11 cellular contexts compared by ENCODE assay signal in genomic region chr2:108536133-108536780, GRCh38. TPM values are rescaled to one million over a fixed set of nuclear protein-coding genes. Genes with fewer than 3 reads are reported as not detected.
DNase-seq lines count a peak whose midpoint lies in the region; ATAC-seq and TF ChIP-seq lines count a peak whose summit lies in the region.
"Had no signal": no experiment of that assay in that cellular context is flagged by ENCODE, and none has a peak within 500 bp of the region (broad histone marks: within the 10 kb centered on the region; RNA-seq: fewer than 3 reads in every experiment).

No MANE protein-coding gene starts in this region.

- 89% methylated on average over 7 of the region's 7 CpGs for WGBS in SK-N-SH (ENCODE audit: low lambda C conversion rate)

- peaks cover 62% of the 10 kb centered on the region for H4K20me1 ChIP-seq in SK-N-SH (ENCODE audit: insufficient read depth)

- H3K4me1 ChIP-seq in SK-N-SH (ENCODE audit: control insufficient read depth in 1 of 2, insufficient read depth in 2 of 2, low read depth in 1 of 2, low read length in 1 of 2): peaks cover 12% of the 10 kb centered on the region in 2 experiments; a peak in 3 of 4 replicates
- peaks cover 11% of the 10 kb centered on the region for H3K4me1 ChIP-seq in rectal smooth muscle tissue (ENCODE audit: control insufficient read depth, insufficient read depth, low read length)

- CTCF ChIA-PET in SK-N-SH (lab: Yijun Ruan, JAX): interaction anchor here (1.4 to 2.0 kb wide), 3 partner anchors 8 to 100 kb away, joined by 4 to 13 read pairs (median 6); no protein-coding TSS in a partner anchor

- no peaks in the 10 kb centered on the region for H3K9me2 ChIP-seq in SK-N-SH

- H3K27me3 ChIP-seq in SK-N-SH (ENCODE audit: insufficient read depth) (no peaks in the 10 kb centered on the region), rectal smooth muscle tissue (ENCODE audit: control insufficient read depth, insufficient read depth, low read length) (no peaks in the 10 kb centered on the region)

- peak overlapping the region; percentile 92; the same call in 1 of the 2 replicates for H3K9ac ChIP-seq in SK-N-SH
- no peak overlapping the region for H3K9ac ChIP-seq in rectal smooth muscle tissue (ENCODE audit: low read length)

- peaks cover 12% of the 10 kb centered on the region for H3F3A ChIP-seq in SK-N-SH (replicated peaks; ENCODE audit: insufficient read depth)

- POLR2A ChIA-PET in SK-N-SH (lab: Yijun Ruan, JAX): no interaction called here

- H3K9me3 ChIP-seq in SK-N-SH: no peaks in the 10 kb centered on the region

- H3K4me2 ChIP-seq in SK-N-SH: peak overlapping the region; percentile 76

- TF ChIP-seq CTCF in SK-N-SH (IDR thresholded peaks at IDR 0.05) (no peak), epithelial cell of esophagus (IDR thresholded peaks at IDR 0.05; ENCODE audit: insufficient read depth, low read depth, low read length, missing control alignments) (no peak)

- DNase-seq in SK-N-SH (no peak), RKO (ENCODE audit: low spot score) (peak; percentile 26), epithelial cell of esophagus (ENCODE audit: low read depth) (peak; percentile 77), HPDE6-E6E7 (ENCODE audit: extremely low spot score) (no peak), NCI-H1417 (lab: John Stamatoyannopoulos, UW) (no peak)
- DNase-seq: 8988T; activated effector memory CD4-positive, alpha-beta T cell treated with Interleukin-2 at 50 U/mL for 16 hours; left cardiac atrium had no signal

- H3K79me2 ChIP-seq in SK-N-SH (ENCODE audit: insufficient read depth): peaks cover 80% of the 10 kb centered on the region

- H2AFZ ChIP-seq in SK-N-SH (ENCODE audit: low read depth): no peak overlapping the region

- no peak for TF ChIP-seq RAD21 in SK-N-SH (IDR thresholded peaks at IDR 0.05; ENCODE audit: low read length)

- no peak for TF ChIP-seq EP300 in SK-N-SH (IDR thresholded peaks at IDR 0.05; ENCODE audit: borderline replicate concordance in 1 of 2, low read depth in 1 of 2, low read length in 1 of 2)

- ATAC-seq in SK-N-SH treated with all-trans-retinoic acid at 6 μM for 48 hours (no peak), GM21737 (IDR thresholded peaks at IDR 0.05; ENCODE audit: unreplicated experiment) (no peak)
- ATAC-seq: left cardiac atrium had no signal

- peak overlapping the region in 1 of 2 experiments; percentile 85; a peak in 1 of 4 replicates for H3K27ac ChIP-seq in SK-N-SH (ENCODE audit: low read depth in 2 of 2, low read length in 1 of 2)
- H3K27ac ChIP-seq in rectal smooth muscle tissue (ENCODE audit: low read depth, low read length): no peak overlapping the region

- H3K36me3 ChIP-seq in SK-N-SH (replicated peaks in 1 of 2; ENCODE audit: control insufficient read depth in 1 of 2, insufficient read depth in 2 of 2, low read length in 1 of 2) (peaks cover 0 to 7% of the 10 kb centered on the region in 2 experiments), rectal smooth muscle tissue (ENCODE audit: control insufficient read depth, insufficient read depth, low read length) (no peaks in the 10 kb centered on the region)

- H3K4me3 ChIP-seq in SK-N-SH (ENCODE audit: low read depth in 2 of 2, low read length in 1 of 2): peak overlapping the region; percentile 87 to 98; a peak in 3 of 4 replicates
- H3K4me3 ChIP-seq in epithelial cell of esophagus (ENCODE audit: low read length): no peak overlapping the region
- peak overlapping the region; percentile 16 for H3K4me3 ChIP-seq in rectal smooth muscle tissue (ENCODE audit: low read length)

TF ChIP-seq in SK-N-SH, 30 proteins besides CTCF, POLR2A, EP300 and RAD21:
- TF ChIP-seq RCOR1 (IDR thresholded peaks at IDR 0.05; ENCODE audit: low read length) (no peak), NRF1 (IDR thresholded peaks at IDR 0.05; ENCODE audit: low read depth, low read length) (no peak), FOSL2 (IDR thresholded peaks at IDR 0.05; ENCODE audit: borderline replicate concordance, low read depth) (no peak), ZBTB33 (IDR thresholded peaks at IDR 0.05; ENCODE audit: borderline replicate concordance, low read depth) (no peak), GATA2 (CRISPR knock-in tag; IDR thresholded peaks at IDR 0.05) (no peak), SMC3 (IDR thresholded peaks at IDR 0.05; ENCODE audit: low read depth, low read length) (no peak), MAX (IDR thresholded peaks at IDR 0.05; ENCODE audit: low read depth) (no peak), MXI1 (IDR thresholded peaks at IDR 0.05; ENCODE audit: low read depth, low read length) (no peak), JUND (IDR thresholded peaks at IDR 0.05) (no peak), TCF12 (IDR thresholded peaks at IDR 0.05) (no peak), TAF1 (IDR thresholded peaks at IDR 0.05; ENCODE audit: borderline replicate concordance, low read depth, low read length) (no peak), NFIC (IDR thresholded peaks at IDR 0.05; ENCODE audit: borderline replicate concordance) (no peak), RXRA (IDR thresholded peaks at IDR 0.05; ENCODE audit: borderline replicate concordance, low read depth) (no peak), ELF1 (IDR thresholded peaks at IDR 0.05) (no peak)

TF ChIP-seq in SK-N-SH treated with all-trans-retinoic acid at 6 μM for 48 hours, 23 proteins besides CTCF, POLR2A, EP300 and RAD21:
- TF ChIP-seq TCF4 (CRISPR knock-in tag; IDR thresholded peaks at IDR 0.05; ENCODE audit: borderline replicate concordance): no peak
- no peak for TF ChIP-seq POU6F1 (CRISPR knock-in tag; IDR thresholded peaks at IDR 0.05; ENCODE audit: borderline replicate concordance, low read depth)
- TF ChIP-seq TSHZ2 (CRISPR knock-in tag; IDR thresholded peaks at IDR 0.05): no peak
- no peak for TF ChIP-seq TOX (CRISPR knock-in tag; IDR thresholded peaks at IDR 0.05; ENCODE audit: borderline replicate concordance)
- TF ChIP-seq BACH2 (CRISPR knock-in tag; IDR thresholded peaks at IDR 0.05; ENCODE audit: borderline replicate concordance): no peak
- no peak for TF ChIP-seq ZNF8 (CRISPR knock-in tag; IDR thresholded peaks at IDR 0.05)
- no peak for TF ChIP-seq ZNF70 (CRISPR knock-in tag; IDR thresholded peaks at IDR 0.05)
- no peak for TF ChIP-seq ZFP30 (CRISPR knock-in tag; IDR thresholded peaks at IDR 0.05)

RNA-seq across cellular contexts. Expression of gene LIMS1, which starts 2.0 kb away (rescaled TPM):
- polyA plus RNA-seq in SK-N-SH (2012; rRNA removed): 123 and 131 TPM in 2 replicates
- polyA plus RNA-seq in SK-N-SH (2012; cell fraction: cytosol; rRNA removed): 93.1 and 107 TPM in 2 replicates
- 104 and 182 TPM in 2 replicates for polyA plus RNA-seq in SK-N-SH (2012; cell fraction: nucleus; rRNA removed)

Comparison
In these comparisons a context has a peak if more than half of its experiments do, and no peak if none do; other contexts are left out.
1. DNase-seq: peak in RKO (single experiment) and epithelial cell of esophagus (single experiment); none in SK-N-SH (single experiment), HPDE6-E6E7 (single experiment) and NCI-H1417 (0 of 3).